ENCODE assay signal across 8 cellular contexts in genomic region chr7:146090023-146090645, GRCh38. TPM values are rescaled to one million over a fixed set of nuclear protein-coding genes. Genes with fewer than 3 reads are reported as not detected.
A peak's percentile ranks its signal among the peaks of the same experiment; 100 is the strongest.
DNase-seq lines count a peak whose midpoint lies in the region; ATAC-seq, FAIRE-seq and TF ChIP-seq lines count a peak whose summit lies in the region.

No MANE protein-coding gene starts in this region.

- H3K36me3 ChIP-seq in WERI-Rb-1 (no peaks in the 10 kb centered on the region), keratinocyte (ENCODE audit: control insufficient read depth in 2 of 2, extremely low read depth in 1 of 2, insufficient read depth in 2 of 2, low read length in 2 of 2) (no peaks in the 10 kb centered on the region)

- H2AFZ ChIP-seq in keratinocyte (ENCODE audit: control insufficient read depth, low read length): no peak overlapping the region

- no peak overlapping the region for H3K4me3 Mint-ChIP-seq in natural killer cell

- H3K9ac ChIP-seq in keratinocyte (ENCODE audit: control insufficient read depth, extremely low read depth, insufficient read depth, low read length): no peak overlapping the region

- no peaks in the 10 kb centered on the region for H3K4me1 Mint-ChIP-seq in natural killer cell

- no peaks in the 10 kb centered on the region for H3K9me1 ChIP-seq in keratinocyte (ENCODE audit: control insufficient read depth, extremely low read depth, insufficient read depth, low read length)

- H3K27me3 Mint-ChIP-seq in natural killer cell (ENCODE audit: low read depth in 2 of 2): no peaks in the 10 kb centered on the region

- no peaks in the 10 kb centered on the region for H3K79me2 ChIP-seq in keratinocyte (ENCODE audit: control insufficient read depth, insufficient read depth, low read length)

- dilution Hi-C loops in keratinocyte (cut with MboI; ENCODE audit: extremely low pct_ligation_motif_present, low sequenced_read_pairs): no loop called here

- DNase-seq in Ammon's horn (ENCODE audit: low spot score): peak; percentile 46
- peak; percentile 44 for DNase-seq in NCI-H1436 (lab: John Stamatoyannopoulos, UW)
- no peak for DNase-seq in WERI-Rb-1
- DNase-seq in keratinocyte (ENCODE audit: low read depth, low spot score): no peak
- peak; percentile 16 for DNase-seq in urothelium cell line (ENCODE audit: low spot score)
- DNase-seq in natural killer cell: no peak

- FAIRE-seq in keratinocyte (lab: Jason Lieb, UNC) (no peak), urothelium cell line (lab: Jason Lieb, UNC) (no peak)

- peaks cover 4% of the 10 kb centered on the region in 2 donors for H3K9me3 Mint-ChIP-seq in natural killer cell

- no peaks in the 10 kb centered on the region for H4K20me1 ChIP-seq in keratinocyte (ENCODE audit: control insufficient read depth, extremely low read depth, insufficient read depth, low read length)

- H3K4me3 ChIP-seq in WERI-Rb-1 (ENCODE audit: low read depth, low read length) (no peak overlapping the region), keratinocyte (ENCODE audit: control insufficient read depth in 2 of 3, extremely low read depth in 1 of 3, insufficient read depth in 2 of 3, low read depth in 1 of 3, low read length in 3 of 3) (no peak overlapping the region)

- no peaks in the 10 kb centered on the region for H3K4me1 ChIP-seq in keratinocyte (ENCODE audit: control insufficient read depth, extremely low read depth, insufficient read depth, low read length)

- H3K27ac ChIP-seq in WERI-Rb-1 (no peak overlapping the region), keratinocyte (ENCODE audit: control insufficient read depth, insufficient read depth, low read length) (no peak overlapping the region)

- H3K4me2 ChIP-seq in keratinocyte (ENCODE audit: control insufficient read depth, extremely low read depth, insufficient read depth, low read depth, low read length): no peak overlapping the region

- no peak overlapping the region for H3K27ac Mint-ChIP-seq in natural killer cell

- H3K36me3 Mint-ChIP-seq in natural killer cell: no peaks in the 10 kb centered on the region

- TF ChIP-seq CTCF in WERI-Rb-1 (IDR thresholded peaks at IDR 0.05; ENCODE audit: low read depth, low read length) (peak; percentile 67), keratinocyte (optimal IDR thresholded peaks at IDR 0.05 in 1 of 3, IDR thresholded peaks at IDR 0.05 in 1 of 3, conservative IDR thresholded peaks at IDR 0.05 in 1 of 3; ENCODE audit: extremely low read depth in 1 of 3, insufficient read depth in 2 of 3, low read length in 3 of 3) (peak; percentile 57 to 61 (median 58)), natural killer cell (IDR thresholded peaks at IDR 0.05) (no peak)

- intact Hi-C loops in natural killer cell (cut with micrococcal nuclease): no loop called here

- no peaks in the 10 kb centered on the region for H3K9me3 ChIP-seq in WERI-Rb-1 (ENCODE audit: severe bottlenecking)
- H3K9me3 ChIP-seq in keratinocyte (ENCODE audit: control insufficient read depth, low read depth, low read length): no peaks in the 10 kb centered on the region

- no peaks in the 10 kb centered on the region for H3K27me3 ChIP-seq in WERI-Rb-1 (ENCODE audit: insufficient read depth, low read depth, severe bottlenecking)
- H3K27me3 ChIP-seq in keratinocyte (ENCODE audit: control insufficient read depth, extremely low read depth, insufficient read depth, low read length): no peaks in the 10 kb centered on the region

- peak; percentile 85 for ATAC-seq in GM18517 (IDR thresholded peaks at IDR 0.05; ENCODE audit: unreplicated experiment)
- ATAC-seq in HG02870 (IDR thresholded peaks at IDR 0.05; ENCODE audit: unreplicated experiment): peak; percentile 88
- no peak for ATAC-seq in natural killer cell

RNA-seq across cellular contexts. Expression of gene CNTNAP2, which starts 26.5 kb away (rescaled TPM):
- 0.66 to 2.2 TPM (median 1.4 TPM) in 3 replicates for polyA plus RNA-seq in keratinocyte
- polyA plus RNA-seq in keratinocyte (2011; ENCODE audit: low read depth): not detected
- polyA plus RNA-seq in keratinocyte (2011; cell fraction: cytosol; rRNA removed): 0.47 and 0.74 TPM in 2 replicates
- 0.36 and 0.37 TPM in 2 replicates for polyA plus RNA-seq in keratinocyte (2011; cell fraction: nucleus; rRNA removed)
- 0.11 and 1.8 TPM in 2 replicates for polyA plus RNA-seq in keratinocyte (2012; ENCODE audit: low replicate concordance)
- polyA minus RNA-seq in keratinocyte: 0.40 to 1.5 TPM (median 1.3 TPM) in 3 replicates
- polyA minus RNA-seq in keratinocyte (2011; cell fraction: cytosol; rRNA and poly(A)+ RNA removed): not detected
- 0.21 and 0.54 TPM in 2 replicates for polyA minus RNA-seq in keratinocyte (2011; cell fraction: nucleus; rRNA and poly(A)+ RNA removed)
- 1 to 10 TPM in 1 of 3 donors, under 1 TPM in 1, not detected in 1; 0.18 to 1.1 TPM for total RNA-seq in natural killer cell

Comparison
In these comparisons a context has a peak if more than half of its experiments do, and no peak if none do; other contexts are left out.
1. DNase-seq: peak in Ammon's horn (single experiment), NCI-H1436 (single experiment) and urothelium cell line (single experiment); none in WERI-Rb-1 (single experiment), keratinocyte (single experiment) and natural killer cell (single experiment).
2. ATAC-seq: peak in GM18517 (single experiment) and HG02870 (single experiment); none in natural killer cell (0 of 3).